33 cellular contexts compared by ENCODE assay signal in the genomic region with DNA sequence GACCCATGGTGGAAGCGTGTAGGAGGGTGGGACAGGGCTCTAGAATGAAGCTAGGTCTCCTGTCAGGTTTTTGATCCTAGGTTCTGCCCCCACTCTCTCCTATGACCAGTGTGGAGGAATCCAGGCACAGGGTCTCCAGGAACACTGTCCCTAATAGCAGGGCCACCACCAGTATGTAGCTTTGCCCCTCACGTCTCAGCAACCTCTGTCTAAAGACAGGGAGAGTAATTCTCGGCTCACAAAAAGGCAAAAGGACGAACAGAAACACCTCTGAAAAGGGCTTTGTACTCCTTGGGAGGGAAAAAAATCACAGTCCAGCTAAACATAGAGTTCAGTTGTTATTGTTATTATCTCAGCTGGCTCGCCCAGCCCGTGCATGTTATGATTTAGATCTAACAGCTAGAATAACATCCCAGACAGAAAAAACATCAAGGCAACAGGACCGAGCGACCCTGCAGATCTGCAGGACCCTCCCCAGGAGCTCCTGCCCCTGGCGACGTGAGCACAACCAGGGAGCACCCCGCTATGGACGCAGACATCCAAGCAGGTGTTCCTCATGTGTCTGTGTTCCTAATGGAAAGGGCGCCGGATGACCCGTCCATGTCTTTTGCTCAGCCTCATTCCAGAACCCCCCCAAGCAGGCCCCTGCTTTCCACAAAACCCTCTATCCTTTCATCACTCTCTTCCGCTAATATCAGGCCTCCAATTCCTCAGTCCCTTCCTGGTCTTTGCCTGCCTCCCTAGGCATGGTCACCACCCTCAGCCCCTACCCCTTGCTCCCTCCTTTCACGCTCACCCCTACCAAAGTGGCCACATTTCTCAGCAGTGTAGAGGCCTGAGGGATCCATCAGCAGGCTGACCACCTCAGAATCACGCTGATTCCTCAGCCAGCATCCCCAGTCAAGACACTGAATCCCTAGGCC. TPM values are rescaled to one million over a fixed set of nuclear protein-coding genes. Genes with fewer than 3 reads are reported as not detected.
DNase-seq lines count a peak whose midpoint lies in the region; ATAC-seq and TF ChIP-seq lines count a peak whose summit lies in the region.
"Had no signal": no experiment of that assay in that cellular context is flagged by ENCODE, and none has a peak within 500 bp of the region (broad histone marks: within the 10 kb centered on the region; RNA-seq: fewer than 3 reads in every experiment).

No MANE protein-coding gene starts in this region.

- intact Hi-C loops in sigmoid colon (cut with DNase I), result no loop called here

- no peak overlapping the region for H3K4me3 Mint-ChIP-seq in activated CD8-positive, alpha-beta T cell treated with anti-CD3 and anti-CD28 coated beads, Interleukin-2, amount 10 ng/mL, durations not matched to agents 7 days and 5 days
- H3K4me3 Mint-ChIP-seq: CD4-positive, alpha-beta T cell; stimulated activated memory B cell treated with anti-CD40 and anti-IgM and Interleukin-4, amounts not matched to agents 10 μg/mL and 1 μg/mL and 100 μg/mL, for 72 hours had no signal

- POLR2A ChIA-PET in activated CD8-positive, alpha-beta T cell treated with anti-CD3 and anti-CD28 coated beads, Interleukin-2, amount 10 ng/mL, durations not matched to agents 7 days and 5 days (lab: Charles Lee), result interaction anchor here (0.5 kb wide), 1 partner anchor 18 kb away, joined by 4 read pairs; no protein-coding TSS in a partner anchor

- H3K9me3 ChIP-seq in sigmoid colon, result no peaks in the 10 kb centered on the region
- H3K9me3 ChIP-seq: body of pancreas, psoas muscle, suprapubic skin had no signal

- in situ Hi-C loops in astrocyte of the spinal cord (cut with HindIII; ENCODE audit: low sequenced_read_pairs), result no loop called here

- H3K27me3 ChIP-seq in H7 (ENCODE audit: control insufficient read depth, insufficient read depth, low read length) (no peaks in the 10 kb centered on the region), sigmoid colon (peaks cover 0 to 3% (median 0%) of the 10 kb centered on the region in 3 donors)
- H3K27me3 ChIP-seq: body of pancreas had no signal

- H3K9me3 Mint-ChIP-seq in activated CD8-positive, alpha-beta T cell treated with anti-CD3 and anti-CD28 coated beads, Interleukin-2, amount 10 ng/mL, durations not matched to agents 7 days and 5 days (ENCODE audit: insufficient read depth), result no peaks in the 10 kb centered on the region
- H3K9me3 Mint-ChIP-seq: CD4-positive, alpha-beta T cell; stimulated activated memory B cell treated with anti-CD40 and anti-IgM and Interleukin-4, amounts not matched to agents 10 μg/mL and 1 μg/mL and 100 μg/mL, for 72 hours had no signal

- no peak for TF ChIP-seq CTCF in astrocyte of the spinal cord (IDR thresholded peaks at IDR 0.05; ENCODE audit: low read depth, low read length)
- no peak for TF ChIP-seq CTCF in sigmoid colon (IDR thresholded peaks at IDR 0.05)

- no peak for TF ChIP-seq POLR2A in sigmoid colon (IDR thresholded peaks at IDR 0.05)

- H3K36me3 Mint-ChIP-seq in activated CD8-positive, alpha-beta T cell treated with anti-CD3 and anti-CD28 coated beads, Interleukin-2, amount 10 ng/mL, durations not matched to agents 7 days and 5 days (ENCODE audit: low read depth), result no peaks in the 10 kb centered on the region
- H3K36me3 Mint-ChIP-seq: stimulated activated memory B cell treated with anti-CD40 and anti-IgM and Interleukin-4, amounts not matched to agents 10 μg/mL and 1 μg/mL and 100 μg/mL, for 72 hours had no signal

- no peaks in the 10 kb centered on the region for H3K4me1 Mint-ChIP-seq in activated CD8-positive, alpha-beta T cell treated with anti-CD3 and anti-CD28 coated beads, Interleukin-2, amount 10 ng/mL, durations not matched to agents 7 days and 5 days (ENCODE audit: low read depth)
- H3K4me1 Mint-ChIP-seq: stimulated activated memory B cell treated with anti-CD40 and anti-IgM and Interleukin-4, amounts not matched to agents 10 μg/mL and 1 μg/mL and 100 μg/mL, for 72 hours had no signal

- no peak for ATAC-seq in left lobe of liver
- no peak for ATAC-seq in activated CD8-positive, alpha-beta T cell treated with anti-CD3 and anti-CD28 coated beads, Interleukin-2, amount 10 ng/mL, durations not matched to agents 7 days and 5 days
- ATAC-seq: body of pancreas; psoas muscle; stimulated activated memory B cell treated with anti-CD40 and anti-IgM and Interleukin-4, amounts not matched to agents 10 μg/mL and 1 μg/mL and 100 μg/mL, for 72 hours had no signal

- CTCF ChIA-PET in activated CD8-positive, alpha-beta T cell treated with anti-CD3 and anti-CD28 coated beads, Interleukin-2, amount 10 ng/mL, durations not matched to agents 7 days and 5 days (lab: Charles Lee), result no interaction called here

- no peak overlapping the region for H3K27ac ChIP-seq in sigmoid colon
- H3K27ac ChIP-seq: body of pancreas, psoas muscle, suprapubic skin had no signal

- H3K27ac Mint-ChIP-seq in activated CD8-positive, alpha-beta T cell treated with anti-CD3 and anti-CD28 coated beads, Interleukin-2, amount 10 ng/mL, durations not matched to agents 7 days and 5 days, result no peak overlapping the region
- H3K27ac Mint-ChIP-seq: CD4-positive, alpha-beta T cell; stimulated activated memory B cell treated with anti-CD40 and anti-IgM and Interleukin-4, amounts not matched to agents 10 μg/mL and 1 μg/mL and 100 μg/mL, for 72 hours had no signal

- no peaks in the 10 kb centered on the region for H3K27me3 Mint-ChIP-seq in activated CD8-positive, alpha-beta T cell treated with anti-CD3 and anti-CD28 coated beads, Interleukin-2, amount 10 ng/mL, durations not matched to agents 7 days and 5 days (ENCODE audit: low read depth)
- H3K27me3 Mint-ChIP-seq: CD4-positive, alpha-beta T cell had no signal

- TF ChIP-seq EP300 in sigmoid colon (IDR thresholded peaks at IDR 0.05), result no peak

- DNase-seq in H7 (peak; percentile 28), astrocyte of the spinal cord (ENCODE audit: low read depth, low spot score) (peak; percentile 8), left lobe of liver (ENCODE audit: low spot score) (peak; percentile 29), smooth muscle cell of the brain vasculature (ENCODE audit: low read depth, low spot score) (peak; percentile 57), sigmoid colon (no peak), activated gamma-delta T cell (lab: John Stamatoyannopoulos, UW) (no peak), cerebellar nuclear complex (lab: John Stamatoyannopoulos, UW) (no peak)
- no peak for DNase-seq in activated CD8-positive, alpha-beta T cell treated with anti-CD3 and anti-CD28 coated beads, Interleukin-2, amount 10 ng/mL, durations not matched to agents 7 days and 5 days
- DNase-seq: activated CD4-positive, alpha-beta T cell treated with anti-CD3 and anti-CD28 coated beads, Interleukin-2, amount 50 U/mL, for 48 hours; activated CD4-positive, CD25-positive, alpha-beta regulatory T cell treated with anti-CD3 and anti-CD28 coated beads, Interleukin-2, amount 50 U/mL, for 72 hours; activated T-cell treated with anti-CD3 and anti-CD28 coated beads for 4 hours; body of pancreas; CD4-positive, alpha-beta T cell; DMS79 treated with DMSO at 0.1 percent for 48 hours; effector memory CD4-positive, alpha-beta T cell; erythroblast; GDM1; HCEC 1CT; hypothalamus; IMR-90; MV-4-11; NCI-H146; NCI-H345; NCI-H774; psoas muscle; SIG-M5; stimulated activated CD4-positive, alpha-beta T cell treated with anti-CD3 and anti-CD28 coated beads, Interleukin-15, amount 100 ng/mL, for 24 hours; stimulated activated CD4-positive, alpha-beta T cell treated with anti-CD3 and anti-CD28 coated beads, Interleukin-4, amount 100 ng/mL, for 4 hours had no signal

- H3K4me3 ChIP-seq in H7 (ENCODE audit: insufficient read depth, low read depth, low read length) (no peak overlapping the region), astrocyte of the spinal cord (ENCODE audit: low read depth, low read length) (no peak overlapping the region), sigmoid colon (no peak overlapping the region)
- H3K4me3 ChIP-seq: body of pancreas, psoas muscle, suprapubic skin had no signal

- WGBS in sigmoid colon, 2 donors, result 75 to 82% methylated on average over 18 of the region's 18 CpGs

- H3K4me1 ChIP-seq in sigmoid colon, result no peaks in the 10 kb centered on the region
- H3K4me1 ChIP-seq: body of pancreas, suprapubic skin had no signal

- H3K36me3 ChIP-seq in H7 (replicated peaks; ENCODE audit: control insufficient read depth, insufficient read depth, low read length), result no peaks in the 10 kb centered on the region
- no peaks in the 10 kb centered on the region for H3K36me3 ChIP-seq in sigmoid colon
- H3K36me3 ChIP-seq: suprapubic skin had no signal

RNA-seq across cellular contexts. Expression of a gene that starts 14.2 kb away (rescaled TPM):
- 0.31 TPM in 1 of 2 replicates, not detected in the other for total RNA-seq in H7 (2014; rRNA removed; shearing (Covaris generic))
- total RNA-seq in left lobe of liver (72.6 TPM), sigmoid colon (1 to 10 TPM in 1 of 4 donors, under 1 TPM in 1, not detected in 2; 0.28 to 2.1 TPM)
- not detected for total RNA-seq in activated CD8-positive, alpha-beta T cell treated with anti-CD3 and anti-CD28 coated beads, Interleukin-2, amount 10 ng/mL, durations not matched to agents 7 days and 5 days
- 1 to 10 TPM in 2 of 3 donors, under 1 TPM in 1; 0.48 to 4.2 (median 4.2) TPM for polyA plus RNA-seq in sigmoid colon
- total RNA-seq: CD4-positive, alpha-beta T cell; IMR-90; LHCN-M2; T-helper 2 cell treated with Interferon-gamma antibody and Interleukin-4, amounts not matched to agents 100 ng/mL and 5 ng/mL, for 36 hours had no signal
- polyA plus RNA-seq: IMR-90 had no signal

RNA-seq across cellular contexts. Expression of a gene that starts 34.5 kb away (rescaled TPM):
- total RNA-seq in H7 (2014; rRNA removed; shearing (Covaris generic)), result not detected in 2 replicates
- total RNA-seq in left lobe of liver (91.6 TPM), sigmoid colon (under 1 TPM in 1 of 4 donors, not detected in 3; 0.55 TPM)
- total RNA-seq in activated CD8-positive, alpha-beta T cell treated with anti-CD3 and anti-CD28 coated beads, Interleukin-2, amount 10 ng/mL, durations not matched to agents 7 days and 5 days, result under 1 TPM in 1 of 2 experiments, not detected in 1; 0.26 TPM
- polyA plus RNA-seq in sigmoid colon, result under 1 TPM in 1 of 3 donors, not detected in 2; 0.10 TPM
- total RNA-seq: body of pancreas, glomerular endothelial cell, suprapubic skin had no signal

Comparison
In these comparisons a context has a peak if more than half of its experiments do, and no peak if none do; other contexts are left out.
1. DNase-seq: peak in H7 (single experiment), astrocyte of the spinal cord (single experiment), left lobe of liver (single experiment) and smooth muscle cell of the brain vasculature (single experiment); none in activated CD8-positive, alpha-beta T cell treated with anti-CD3 and anti-CD28 coated beads, Interleukin-2, amount 10 ng/mL, durations not matched to agents 7 days and 5 days (single experiment), sigmoid colon (single experiment), activated gamma-delta T cell (single experiment) and cerebellar nuclear complex (0 of 2).
2. RNA of a gene that starts 14.2 kb away (total RNA-seq): 72.6 TPM in left lobe of liver (single experiment); 0.31 TPM in H7, 0.28 to 2.1 TPM in sigmoid colon and not detected in activated CD8-positive, alpha-beta T cell treated with anti-CD3 and anti-CD28 coated beads, Interleukin-2, amount 10 ng/mL, durations not matched to agents 7 days and 5 days; every median in the first group is over 10 times any median in the second.
3. RNA of a gene that starts 34.5 kb away (total RNA-seq): 91.6 TPM in left lobe of liver (single experiment); 0.26 TPM in activated CD8-positive, alpha-beta T cell treated with anti-CD3 and anti-CD28 coated beads, Interleukin-2, amount 10 ng/mL, durations not matched to agents 7 days and 5 days, not detected in H7 and 0.55 TPM in sigmoid colon; every median in the first group is over 10 times any median in the second.